15 cellular contexts compared by ENCODE assay signal in genomic region chr5:79285833-79286232, GRCh38. TPM values are rescaled to one million over a fixed set of nuclear protein-coding genes. Genes with fewer than 3 reads are reported as not detected.
DNase-seq lines count a peak whose midpoint lies in the region; ATAC-seq and TF ChIP-seq lines count a peak whose summit lies in the region.
"Had no signal": no experiment of that assay in that cellular context is flagged by ENCODE, and none has a peak within 500 bp of the region (broad histone marks: within the 10 kb centered on the region; RNA-seq: fewer than 3 reads in every experiment).

No MANE protein-coding gene starts in this region.

- no peaks in the 10 kb centered on the region for H3K27me3 ChIP-seq in rectal smooth muscle tissue (ENCODE audit: control insufficient read depth, insufficient read depth, low read length)
- H3K27me3 ChIP-seq: BLaER1 had no signal

- H3K4me3 Mint-ChIP-seq in WTC11: no peak overlapping the region
- H3K4me3 Mint-ChIP-seq: CD14-positive monocyte; CD4-positive, alpha-beta memory T cell; GM23338 had no signal

- 0 out of 2 replicates have a peak overlapping the region, but pooled peaks have one; percentile 11 for H3K27ac Mint-ChIP-seq in WTC11
- H3K27ac Mint-ChIP-seq: CD14-positive monocyte; CD4-positive, alpha-beta memory T cell; GM23338 had no signal

- CTCF ChIA-PET in WTC11 (lab: Charles Lee): no interaction called here

- TF ChIP-seq CTCF in WTC11 (IDR thresholded peaks at IDR 0.05) (no peak), GM13976 (IDR thresholded peaks at IDR 0.05; ENCODE audit: borderline replicate concordance, control extremely low read depth, extremely low read depth, insufficient read depth, missing control alignments) (no peak)

- no peak overlapping the region for H3K9ac ChIP-seq in rectal smooth muscle tissue (ENCODE audit: low read length)
- H3K9ac ChIP-seq: BLaER1 had no signal

- peak overlapping the region; percentile 55 for H3K27ac ChIP-seq in rectal smooth muscle tissue (ENCODE audit: low read depth, low read length)
- H3K27ac ChIP-seq: BLaER1 had no signal

- POLR2A ChIA-PET in WTC11 (lab: Charles Lee): no interaction called here

- no peaks in the 10 kb centered on the region for H3K4me1 ChIP-seq in rectal smooth muscle tissue (ENCODE audit: control insufficient read depth, insufficient read depth, low read length)
- H3K4me1 ChIP-seq: BLaER1 had no signal

- H3K36me3 Mint-ChIP-seq in WTC11: peaks cover 19% of the 10 kb centered on the region

- H3K4me3 ChIP-seq in rectal smooth muscle tissue (ENCODE audit: low read length): peak overlapping the region; percentile 15
- H3K4me3 ChIP-seq: BLaER1, GM23338 had no signal

- H3K27me3 Mint-ChIP-seq in WTC11 (ENCODE audit: low read depth): no peaks in the 10 kb centered on the region
- H3K27me3 Mint-ChIP-seq: CD4-positive, alpha-beta memory T cell had no signal

- H3K36me3 ChIP-seq in rectal smooth muscle tissue (ENCODE audit: control insufficient read depth, insufficient read depth, low read length): no peaks in the 10 kb centered on the region

- H3K9me3 Mint-ChIP-seq in WTC11: peaks cover 4% of the 10 kb centered on the region; the same call in 1 of the 2 replicates
- H3K9me3 Mint-ChIP-seq: CD14-positive monocyte; CD4-positive, alpha-beta memory T cell; GM23338 had no signal

- DNase-seq in COLO829 (ENCODE audit: low spot score): peak; percentile 60
- DNase-seq in WTC11 (ENCODE audit: low spot score): no peak
- peak; percentile 45 for DNase-seq in globus pallidus (ENCODE audit: low spot score)
- no peak for DNase-seq in stimulated activated CD4-positive, alpha-beta T cell treated with anti-CD3 and anti-CD28 coated beads, Interleukin-2, amount 100 ng/mL, for 24 hours
- DNase-seq in activated CD4-positive, CD25-positive, alpha-beta regulatory T cell (lab: John Stamatoyannopoulos, UW): no peak
- no peak for DNase-seq in epidermal melanocyte (ENCODE audit: insufficient read length, low spot score)
- no peak for DNase-seq in GM13976 (ENCODE audit: low spot score)
- DNase-seq: 8988T; Calu3; CD4-positive, alpha-beta memory T cell; HCEC 1CT had no signal

- no peak for ATAC-seq in WTC11
- ATAC-seq: GM23338 had no signal

- in situ Hi-C loops in GM13976 (cut with MboI; ENCODE audit: low sequenced_read_pairs, unreplicated experiment): no loop called here

- 0 out of 2 replicates have a peak, but pooled peaks cover 5% of the 10 kb centered on the region for H3K4me1 Mint-ChIP-seq in WTC11

TF ChIP-seq in WTC11, 78 proteins besides CTCF, POLR2A, EP300 and RAD21:
- TF ChIP-seq MYBL2 (CRISPR knock-in tag; IDR thresholded peaks at IDR 0.05): no peak
TF ChIP-seq in WTC11: peak in this region for 0.

RNA-seq across cellular contexts. Expression of gene JMY, which starts 49.9 kb away (rescaled TPM):
- total RNA-seq in WTC11 (2021): 12.4 to 12.5 TPM (median 12.4 TPM) in 3 replicates

Comparison
In these comparisons a context has a peak if more than half of its experiments do, and no peak if none do; other contexts are left out.
1. DNase-seq: peak in COLO829 (single experiment) and globus pallidus (single experiment); none in WTC11 (single experiment), stimulated activated CD4-positive, alpha-beta T cell treated with anti-CD3 and anti-CD28 coated beads, Interleukin-2, amount 100 ng/mL, for 24 hours (0 of 2), activated CD4-positive, CD25-positive, alpha-beta regulatory T cell (0 of 4), epidermal melanocyte (single experiment) and GM13976 (single experiment).